18 cellular contexts compared by ENCODE assay signal in genomic region chr13:43487885-43488284, GRCh38.
A peak's percentile ranks its signal among the peaks of the same experiment; 100 is the strongest.
DNase-seq lines count a peak whose midpoint lies in the region; ATAC-seq and TF ChIP-seq lines count a peak whose summit lies in the region.
"Had no signal": no experiment of that assay in that cellular context is flagged by ENCODE, and none has a peak within 500 bp of the region (broad histone marks: within the 10 kb centered on the region; RNA-seq: fewer than 3 reads in every experiment).

No MANE protein-coding gene starts in this region.

- TF ChIP-seq POLR2A in sigmoid colon (IDR thresholded peaks at IDR 0.05): no peak
- no peak for TF ChIP-seq POLR2A in transverse colon (IDR thresholded peaks at IDR 0.05)

- H3K27ac ChIP-seq in muscle layer of colon (ENCODE audit: low read depth, low read length) (peak overlapping the region; percentile 36), sigmoid colon (peak overlapping the region in 3 of 4 donors; percentile 57 to 70 (median 66)), transverse colon (peak overlapping the region in 3 of 4 donors; percentile 15 to 57 (median 50)), left lung (no peak overlapping the region)
- H3K27ac ChIP-seq: BLaER1 had no signal

- no peaks in the 10 kb centered on the region for H3K36me3 ChIP-seq in muscle layer of colon (ENCODE audit: insufficient read depth, low read length)
- H3K36me3 ChIP-seq in sigmoid colon: no peaks in the 10 kb centered on the region
- H3K36me3 ChIP-seq in transverse colon: no peaks in the 10 kb centered on the region
- no peaks in the 10 kb centered on the region for H3K36me3 ChIP-seq in left lung
- H3K36me3 ChIP-seq: BE2C, BLaER1 had no signal

- 22 to 86% methylated on average over 2 of the region's 2 CpGs for WGBS in sigmoid colon, 2 donors
- 25 to 61% methylated on average over 2 of the region's 2 CpGs for WGBS in transverse colon (ENCODE audit: low coverage in 1 of 2), 2 donors

- H3K4me1 ChIP-seq in muscle layer of colon (ENCODE audit: insufficient read depth, low read length) (peaks cover 25% of the 10 kb centered on the region), sigmoid colon (peaks cover 0 to 42% (median 30%) of the 10 kb centered on the region in 4 donors), transverse colon (peaks cover 0 to 3% (median 0%) of the 10 kb centered on the region in 4 donors), left lung (no peaks in the 10 kb centered on the region)
- H3K4me1 ChIP-seq: BLaER1, Caco-2 had no signal

- ATAC-seq in left lung: no peak
- no peak for ATAC-seq in GM21515 (IDR thresholded peaks at IDR 0.05; ENCODE audit: unreplicated experiment)

- H3K9ac ChIP-seq in muscle layer of colon (ENCODE audit: low read length): no peak overlapping the region
- H3K9ac ChIP-seq: BLaER1 had no signal

- TF ChIP-seq CTCF in sigmoid colon (IDR thresholded peaks at IDR 0.05) (no peak), transverse colon (IDR thresholded peaks at IDR 0.05) (no peak), left lung (IDR thresholded peaks at IDR 0.05) (no peak)

- H3K4me3 ChIP-seq in muscle layer of colon (ENCODE audit: low read depth in 1 of 2, low read length in 2 of 2) (no peak overlapping the region), sigmoid colon (no peak overlapping the region), transverse colon (no peak overlapping the region), left lung (no peak overlapping the region)
- H3K4me3 ChIP-seq: BLaER1 had no signal

- H3K9me3 ChIP-seq in muscle layer of colon (ENCODE audit: low read length) (no peaks in the 10 kb centered on the region), sigmoid colon (no peaks in the 10 kb centered on the region), transverse colon (no peaks in the 10 kb centered on the region), left lung (peaks cover 0 to 3% of the 10 kb centered on the region in 2 donors)
- H3K9me3 ChIP-seq: BE2C, BLaER1, Caco-2 had no signal

- intact Hi-C loops in sigmoid colon (cut with DNase I): loop anchor here (5.0 to 10.0 kb wide), 2 partner anchors 183 to 299 kb away; partner anchors contain the start of gene ENOX1
- intact Hi-C loops in transverse colon (cut with DNase I; ENCODE audit: low total_unique reads): loop anchor here (2.0 kb wide), 1 partner anchor 29 kb away; no protein-coding TSS in a partner anchor
- intact Hi-C loops in left lung (cut with DNase I): no loop called here

- no peaks in the 10 kb centered on the region for H3K27me3 ChIP-seq in muscle layer of colon (ENCODE audit: control insufficient read depth in 1 of 2, insufficient read depth in 2 of 2, low read length in 2 of 2)
- no peaks in the 10 kb centered on the region for H3K27me3 ChIP-seq in sigmoid colon
- H3K27me3 ChIP-seq in transverse colon: no peaks in the 10 kb centered on the region
- no peaks in the 10 kb centered on the region for H3K27me3 ChIP-seq in left lung
- H3K27me3 ChIP-seq: BE2C, BLaER1 had no signal

- in situ Hi-C loops in transverse colon (cut with MboI; ENCODE audit: low pct_ligation_motif_present in 1 of 4, low pct_unique_long_range_greater_than_20kb in 1 of 4, low sequenced_read_pairs in 3 of 4): no loop called here

- DNase-seq in SK-N-DZ (ENCODE audit: low spot score) (peak; percentile 73), sigmoid colon (no peak), transverse colon (no peak), left lung (no peak), T-helper 9 cell (no peak)
- DNase-seq: 8988T; ACHN; BE2C; C1 segment of cervical spinal cord; Caco-2; Calu3; CD4-positive, alpha-beta memory T cell; CD4-positive, CD25-positive, alpha-beta regulatory T cell; DMS79 treated with DMSO at 0.1 percent for 48 hours; GF-D8 had no signal

- TF ChIP-seq EP300 in sigmoid colon (IDR thresholded peaks at IDR 0.05) (no peak), transverse colon (IDR thresholded peaks at IDR 0.05; ENCODE audit: low read depth) (no peak)

Comparison
In these comparisons a context has a peak if more than half of its experiments do, and no peak if none do; other contexts are left out.
1. H3K27ac ChIP-seq: peak in muscle layer of colon (single experiment), sigmoid colon (3 of 4) and transverse colon (3 of 4); none in left lung (0 of 2).
2. intact Hi-C loops: an anchor here in sigmoid colon (5.0 to 10.0 kb wide) and transverse colon (2.0 kb wide); none called in left lung.